26 cellular contexts compared by ENCODE assay signal in the genomic region with DNA sequence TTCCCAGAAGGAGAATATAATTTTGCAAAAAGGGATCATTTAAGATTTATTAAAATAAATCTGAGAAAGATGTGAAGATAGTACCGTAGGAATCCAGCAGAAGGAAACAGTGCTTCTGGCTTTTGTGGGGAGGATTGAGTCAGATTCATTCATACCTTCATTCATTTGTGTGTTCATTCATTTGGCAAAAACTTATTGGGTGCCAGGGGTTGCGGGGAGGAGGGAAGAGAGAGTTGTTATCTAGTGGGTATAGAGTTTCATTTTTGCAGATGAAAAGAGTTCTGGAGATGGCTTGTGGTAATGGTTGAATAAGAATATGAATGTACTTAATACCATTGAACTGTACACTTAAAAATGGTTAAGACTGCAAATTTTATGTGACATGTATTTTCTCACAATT.
"Had no signal": no experiment of that assay in that cellular context is flagged by ENCODE, and none has a peak within 500 bp of the region (broad histone marks: within the 10 kb centered on the region; RNA-seq: fewer than 3 reads in every experiment).

No MANE protein-coding gene starts in this region.

- H3K27ac Mint-ChIP-seq: naive thymus-derived CD8-positive, alpha-beta T cell; stimulated activated naive B cell treated with anti-CD40 and anti-IgM and Interleukin-4, amounts not matched to agents 10 μg/mL and 1 μg/mL and 100 μg/mL, for 72 hours had no signal

- H3K27me3 Mint-ChIP-seq: naive thymus-derived CD8-positive, alpha-beta T cell; stimulated activated naive B cell treated with anti-CD40 and anti-IgM and Interleukin-4, amounts not matched to agents 10 μg/mL and 1 μg/mL and 100 μg/mL, for 72 hours had no signal

- ATAC-seq: foreskin keratinocyte; heart left ventricle; left lobe of liver; lower lobe of right lung; naive thymus-derived CD8-positive, alpha-beta T cell; pancreas; sciatic nerve; stimulated activated naive B cell treated with anti-CD40 and anti-IgM and Interleukin-4, amounts not matched to agents 10 μg/mL and 1 μg/mL and 100 μg/mL, for 72 hours had no signal

- DNase-seq: activated CD4-positive, alpha-beta T cell treated with anti-CD3 and anti-CD28 coated beads for 1 hour; activated CD8-positive, alpha-beta memory T cell treated with anti-CD3 and anti-CD28 coated beads, Interleukin-2, amount 50 U/mL, for 48 hours; activated gamma-delta T cell; activated naive CD4-positive, alpha-beta T cell treated with anti-CD3 and anti-CD28 coated beads, Interleukin-2, amount 50 U/mL, for 16 hours; anterior cingulate cortex; dermis blood vessel endothelial cell; effector CD4-positive, alpha-beta T cell; foreskin keratinocyte; heart left ventricle; hypothalamus; immature natural killer cell; lower lobe of right lung; mesenchymal stem cell; naive thymus-derived CD8-positive, alpha-beta T cell; nucleus accumbens; pancreas; retina; stimulated activated CD4-positive, alpha-beta T cell treated with anti-CD3 and anti-CD28 coated beads, Interleukin-12 subunit alpha, Interleukin-12 subunit beta, amount 100 ng/mL, for 4 hours; stimulated activated CD4-positive, alpha-beta T cell treated with anti-CD3 and anti-CD28 coated beads, Interleukin-4, amount 100 ng/mL, for 4 hours; stimulated activated CD8-positive, alpha-beta memory T cell treated with anti-CD3 and anti-CD28 coated beads, Interleukin-4, amount 100 ng/mL, for 48 hours; stimulated activated naive B cell treated with anti-CD40 and anti-IgM and Interleukin-4, amounts not matched to agents 10 μg/mL and 1 μg/mL and 100 μg/mL, for 72 hours; T1000; WERI-Rb-1 had no signal

- H3K4me3 Mint-ChIP-seq: immature natural killer cell; naive thymus-derived CD8-positive, alpha-beta T cell; neural crest cell; stimulated activated naive B cell treated with anti-CD40 and anti-IgM and Interleukin-4, amounts not matched to agents 10 μg/mL and 1 μg/mL and 100 μg/mL, for 72 hours had no signal

- H3K9me3 Mint-ChIP-seq: immature natural killer cell; naive thymus-derived CD8-positive, alpha-beta T cell had no signal
